Comparison of ENCODE assay signal across 1 cellular context in the genomic region with DNA sequence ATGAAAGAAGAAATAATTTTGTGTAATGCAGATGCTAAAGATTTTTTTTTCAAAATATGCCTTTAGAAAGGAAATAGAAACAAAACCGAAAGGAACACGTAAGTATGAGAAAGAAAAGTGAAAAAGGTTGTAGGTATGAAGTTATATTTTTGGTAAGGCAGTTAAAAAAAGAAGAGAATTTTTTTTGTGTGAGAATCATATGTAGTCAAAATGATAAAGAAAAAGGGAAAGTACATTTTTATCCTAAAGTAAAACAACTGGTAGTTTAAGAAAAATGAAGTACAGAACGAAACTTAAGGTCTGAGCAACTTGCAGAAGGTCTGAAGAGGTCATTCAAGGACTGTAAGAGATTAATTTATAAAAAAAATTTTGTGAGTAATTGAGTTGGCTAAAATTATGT.
TF ChIP-seq lines count a peak whose summit lies in the region.

No MANE protein-coding gene starts in this region.

TF ChIP-seq in GM12878, 131 proteins besides CTCF, POLR2A, EP300 and RAD21 (continued from another document):
- TF ChIP-seq, protein P1, sequence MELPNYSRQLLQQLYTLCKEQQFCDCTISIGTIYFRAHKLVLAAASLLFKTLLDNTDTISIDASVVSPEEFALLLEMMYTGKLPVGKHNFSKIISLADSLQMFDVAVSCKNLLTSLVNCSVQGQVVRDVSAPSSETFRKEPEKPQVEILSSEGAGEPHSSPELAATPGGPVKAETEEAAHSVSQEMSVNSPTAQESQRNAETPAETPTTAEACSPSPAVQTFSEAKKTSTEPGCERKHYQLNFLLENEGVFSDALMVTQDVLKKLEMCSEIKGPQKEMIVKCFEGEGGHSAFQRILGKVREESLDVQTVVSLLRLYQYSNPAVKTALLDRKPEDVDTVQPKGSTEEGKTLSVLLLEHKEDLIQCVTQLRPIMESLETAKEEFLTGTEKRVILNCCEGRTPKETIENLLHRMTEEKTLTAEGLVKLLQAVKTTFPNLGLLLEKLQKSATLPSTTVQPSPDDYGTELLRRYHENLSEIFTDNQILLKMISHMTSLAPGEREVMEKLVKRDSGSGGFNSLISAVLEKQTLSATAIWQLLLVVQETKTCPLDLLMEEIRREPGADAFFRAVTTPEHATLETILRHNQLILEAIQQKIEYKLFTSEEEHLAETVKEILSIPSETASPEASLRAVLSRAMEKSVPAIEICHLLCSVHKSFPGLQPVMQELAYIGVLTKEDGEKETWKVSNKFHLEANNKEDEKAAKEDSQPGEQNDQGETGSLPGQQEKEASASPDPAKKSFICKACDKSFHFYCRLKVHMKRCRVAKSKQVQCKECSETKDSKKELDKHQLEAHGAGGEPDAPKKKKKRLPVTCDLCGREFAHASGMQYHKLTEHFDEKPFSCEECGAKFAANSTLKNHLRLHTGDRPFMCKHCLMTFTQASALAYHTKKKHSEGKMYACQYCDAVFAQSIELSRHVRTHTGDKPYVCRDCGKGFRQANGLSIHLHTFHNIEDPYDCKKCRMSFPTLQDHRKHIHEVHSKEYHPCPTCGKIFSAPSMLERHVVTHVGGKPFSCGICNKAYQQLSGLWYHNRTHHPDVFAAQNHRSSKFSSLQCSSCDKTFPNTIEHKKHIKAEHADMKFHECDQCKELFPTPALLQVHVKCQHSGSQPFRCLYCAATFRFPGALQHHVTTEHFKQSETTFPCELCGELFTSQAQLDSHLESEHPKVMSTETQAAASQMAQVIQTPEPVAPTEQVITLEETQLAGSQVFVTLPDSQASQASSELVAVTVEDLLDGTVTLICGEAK (IDR thresholded peaks at IDR 0.05; ENCODE audit: borderline replicate concordance): no peak; the same call in 1 of the 2 replicates
- TF ChIP-seq, protein P2, sequence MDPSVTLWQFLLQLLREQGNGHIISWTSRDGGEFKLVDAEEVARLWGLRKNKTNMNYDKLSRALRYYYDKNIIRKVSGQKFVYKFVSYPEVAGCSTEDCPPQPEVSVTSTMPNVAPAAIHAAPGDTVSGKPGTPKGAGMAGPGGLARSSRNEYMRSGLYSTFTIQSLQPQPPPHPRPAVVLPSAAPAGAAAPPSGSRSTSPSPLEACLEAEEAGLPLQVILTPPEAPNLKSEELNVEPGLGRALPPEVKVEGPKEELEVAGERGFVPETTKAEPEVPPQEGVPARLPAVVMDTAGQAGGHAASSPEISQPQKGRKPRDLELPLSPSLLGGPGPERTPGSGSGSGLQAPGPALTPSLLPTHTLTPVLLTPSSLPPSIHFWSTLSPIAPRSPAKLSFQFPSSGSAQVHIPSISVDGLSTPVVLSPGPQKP (IDR thresholded peaks at IDR 0.05; ENCODE audit: low read depth, low read length): no peak
- TF ChIP-seq SIX5 (IDR thresholded peaks at IDR 0.05; ENCODE audit: low read depth, low read length, severe bottlenecking) (no peak), RBBP5 (conservative IDR thresholded peaks at IDR 0.05) (no peak), CHD1 (IDR thresholded peaks at IDR 0.05; ENCODE audit: low read depth, low read length) (no peak), WRNIP1 (IDR thresholded peaks at IDR 0.05; ENCODE audit: borderline replicate concordance, low read depth, low read length) (no peak), STAT3 (IDR thresholded peaks at IDR 0.05; ENCODE audit: low read depth, low read length) (no peak), ATF7 (IDR thresholded peaks at IDR 0.05; ENCODE audit: low read depth) (peak; percentile 75)
- TF ChIP-seq, protein P3, sequence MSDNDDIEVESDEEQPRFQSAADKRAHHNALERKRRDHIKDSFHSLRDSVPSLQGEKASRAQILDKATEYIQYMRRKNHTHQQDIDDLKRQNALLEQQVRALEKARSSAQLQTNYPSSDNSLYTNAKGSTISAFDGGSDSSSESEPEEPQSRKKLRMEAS (IDR thresholded peaks at IDR 0.05; ENCODE audit: low read depth, low read length): no peak
- TF ChIP-seq, protein P4, sequence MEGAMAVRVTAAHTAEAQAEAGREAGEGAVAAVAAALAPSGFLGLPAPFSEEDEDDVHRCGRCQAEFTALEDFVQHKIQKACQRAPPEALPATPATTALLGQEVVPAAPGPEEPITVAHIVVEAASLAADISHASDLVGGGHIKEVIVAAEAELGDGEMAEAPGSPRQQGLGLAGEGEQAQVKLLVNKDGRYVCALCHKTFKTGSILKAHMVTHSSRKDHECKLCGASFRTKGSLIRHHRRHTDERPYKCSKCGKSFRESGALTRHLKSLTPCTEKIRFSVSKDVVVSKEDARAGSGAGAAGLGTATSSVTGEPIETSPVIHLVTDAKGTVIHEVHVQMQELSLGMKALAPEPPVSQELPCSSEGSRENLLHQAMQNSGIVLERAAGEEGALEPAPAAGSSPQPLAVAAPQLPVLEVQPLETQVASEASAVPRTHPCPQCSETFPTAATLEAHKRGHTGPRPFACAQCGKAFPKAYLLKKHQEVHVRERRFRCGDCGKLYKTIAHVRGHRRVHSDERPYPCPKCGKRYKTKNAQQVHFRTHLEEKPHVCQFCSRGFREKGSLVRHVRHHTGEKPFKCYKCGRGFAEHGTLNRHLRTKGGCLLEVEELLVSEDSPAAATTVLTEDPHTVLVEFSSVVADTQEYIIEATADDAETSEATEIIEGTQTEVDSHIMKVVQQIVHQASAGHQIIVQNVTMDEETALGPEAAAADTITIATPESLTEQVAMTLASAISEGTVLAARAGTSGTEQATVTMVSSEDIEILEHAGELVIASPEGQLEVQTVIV (IDR thresholded peaks at IDR 0.05; ENCODE audit: borderline replicate concordance, partially characterized antibody): no peak
